ENCODE assay signal across 8 cellular contexts in the genomic region with DNA sequence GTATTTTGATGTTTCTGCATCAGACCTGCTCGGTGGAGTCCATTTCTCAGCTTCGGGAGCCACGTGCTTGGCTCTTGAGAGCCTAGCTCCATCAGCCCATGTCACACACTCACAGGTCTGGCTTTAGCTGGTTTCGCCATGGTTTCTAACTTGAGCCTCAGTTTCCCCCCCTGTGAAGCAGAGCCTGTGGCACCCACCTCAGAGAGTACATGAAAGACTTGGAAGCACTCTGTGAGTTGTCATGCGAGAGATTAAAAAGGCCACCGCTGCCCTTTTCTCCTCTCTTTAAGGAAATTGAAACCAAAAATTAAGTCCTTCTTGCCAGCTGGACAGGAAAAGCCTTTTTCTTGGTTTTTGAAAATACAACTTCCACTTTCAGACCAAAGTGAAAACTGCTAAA. TPM values are rescaled to one million over a fixed set of nuclear protein-coding genes. Genes with fewer than 3 reads are reported as not detected.
A peak's percentile ranks its signal among the peaks of the same experiment; 100 is the strongest.
DNase-seq lines count a peak whose midpoint lies in the region; ATAC-seq and TF ChIP-seq lines count a peak whose summit lies in the region.

No MANE protein-coding gene starts in this region.

- TF ChIP-seq CTCF in progenitor cell of endocrine pancreas (IDR thresholded peaks at IDR 0.05; ENCODE audit: unreplicated experiment) = no peak

- no peaks in the 10 kb centered on the region for H3K9me3 ChIP-seq in skeletal muscle tissue (ENCODE audit: control insufficient read depth in 3 of 3, low read length in 3 of 3)

- peak overlapping the region; percentile 46 for H3K4me3 Mint-ChIP-seq in stimulated activated naive CD8-positive, alpha-beta T cell treated with anti-CD3 and anti-CD28 coated beads, Interleukin-15, Interleukin-2, amounts not matched to agents 100 ng/mL and 50 ng/mL, for 24 hours
- peak overlapping the region; percentile 68 for H3K4me3 Mint-ChIP-seq in dendritic cell treated with granulocyte-macrophage colony-stimulating factor and Interleukin-4, amounts not matched to agents 40 ng/mL and 50 ng/mL, for 4 days
- H3K4me3 Mint-ChIP-seq in progenitor cell of endocrine pancreas (ENCODE audit: low read depth) = no peak overlapping the region

- peak overlapping the region; percentile 48 for H3K27ac ChIP-seq in skeletal muscle tissue (ENCODE audit: low read depth, low read length)

- no peak for ATAC-seq in stimulated activated naive CD8-positive, alpha-beta T cell treated with anti-CD3 and anti-CD28 coated beads, Interleukin-15, Interleukin-2, amounts not matched to agents 100 U/mL and 50 U/mL, for 24 hours
- peak; percentile 44 for ATAC-seq in HG03460 (IDR thresholded peaks at IDR 0.05; ENCODE audit: unreplicated experiment)

- peak overlapping the region in 2 of 3 donors; percentile 23 to 40 for H3K9ac ChIP-seq in skeletal muscle tissue (ENCODE audit: low read depth in 1 of 3, low read length in 3 of 3)

- H3K4me1 Mint-ChIP-seq in stimulated activated naive CD8-positive, alpha-beta T cell treated with anti-CD3 and anti-CD28 coated beads, Interleukin-15, Interleukin-2, amounts not matched to agents 100 ng/mL and 50 ng/mL, for 24 hours (ENCODE audit: low read depth) = peaks cover 97% of the 10 kb centered on the region
- H3K4me1 Mint-ChIP-seq in dendritic cell treated with granulocyte-macrophage colony-stimulating factor and Interleukin-4, amounts not matched to agents 40 ng/mL and 50 ng/mL, for 4 days (ENCODE audit: low read depth) = peaks cover 79% of the 10 kb centered on the region
- peaks cover 32% of the 10 kb centered on the region for H3K4me1 Mint-ChIP-seq in progenitor cell of endocrine pancreas (ENCODE audit: low read depth)

- no peak for DNase-seq in stimulated activated naive CD8-positive, alpha-beta T cell treated with anti-CD3 and anti-CD28 coated beads, Interleukin-15, Interleukin-2, amounts not matched to agents 100 U/mL and 50 U/mL, for 24 hours
- DNase-seq in SW480 (ENCODE audit: low spot score) (no peak), progenitor cell of endocrine pancreas (ENCODE audit: low spot score, unreplicated experiment) (no peak), HT-29 (ENCODE audit: low spot score) (no peak)

- peak overlapping the region; percentile 52 to 64 (median 54) for H3K4me3 ChIP-seq in skeletal muscle tissue (ENCODE audit: low read length in 3 of 3)

- no peaks in the 10 kb centered on the region for H3K27me3 Mint-ChIP-seq in stimulated activated naive CD8-positive, alpha-beta T cell treated with anti-CD3 and anti-CD28 coated beads, Interleukin-15, Interleukin-2, amounts not matched to agents 100 ng/mL and 50 ng/mL, for 24 hours
- H3K27me3 Mint-ChIP-seq in dendritic cell treated with granulocyte-macrophage colony-stimulating factor and Interleukin-4, amounts not matched to agents 40 ng/mL and 50 ng/mL, for 4 days = no peaks in the 10 kb centered on the region
- no peaks in the 10 kb centered on the region for H3K27me3 Mint-ChIP-seq in progenitor cell of endocrine pancreas

- H3K36me3 Mint-ChIP-seq in stimulated activated naive CD8-positive, alpha-beta T cell treated with anti-CD3 and anti-CD28 coated beads, Interleukin-15, Interleukin-2, amounts not matched to agents 100 ng/mL and 50 ng/mL, for 24 hours (ENCODE audit: low read depth) = peaks cover 63% of the 10 kb centered on the region
- peaks cover 68% of the 10 kb centered on the region for H3K36me3 Mint-ChIP-seq in dendritic cell treated with granulocyte-macrophage colony-stimulating factor and Interleukin-4, amounts not matched to agents 40 ng/mL and 50 ng/mL, for 4 days (ENCODE audit: low read depth)
- no peaks in the 10 kb centered on the region for H3K36me3 Mint-ChIP-seq in progenitor cell of endocrine pancreas (ENCODE audit: insufficient read depth)

- peak overlapping the region; percentile 69 for H3K27ac Mint-ChIP-seq in stimulated activated naive CD8-positive, alpha-beta T cell treated with anti-CD3 and anti-CD28 coated beads, Interleukin-15, Interleukin-2, amounts not matched to agents 100 ng/mL and 50 ng/mL, for 24 hours
- peak overlapping the region; percentile 81 for H3K27ac Mint-ChIP-seq in dendritic cell treated with granulocyte-macrophage colony-stimulating factor and Interleukin-4, amounts not matched to agents 40 ng/mL and 50 ng/mL, for 4 days
- no peak overlapping the region for H3K27ac Mint-ChIP-seq in progenitor cell of endocrine pancreas

- H3K36me3 ChIP-seq in skeletal muscle tissue (ENCODE audit: control insufficient read depth in 3 of 3, insufficient read depth in 3 of 3, low read length in 3 of 3) = peaks cover 0 to 4% (median 3%) of the 10 kb centered on the region in 3 donors

- H3K9me3 Mint-ChIP-seq in stimulated activated naive CD8-positive, alpha-beta T cell treated with anti-CD3 and anti-CD28 coated beads, Interleukin-15, Interleukin-2, amounts not matched to agents 100 ng/mL and 50 ng/mL, for 24 hours = no peaks in the 10 kb centered on the region
- no peaks in the 10 kb centered on the region for H3K9me3 Mint-ChIP-seq in dendritic cell treated with granulocyte-macrophage colony-stimulating factor and Interleukin-4, amounts not matched to agents 40 ng/mL and 50 ng/mL, for 4 days
- H3K9me3 Mint-ChIP-seq in progenitor cell of endocrine pancreas (ENCODE audit: low read depth) = no peaks in the 10 kb centered on the region

- no peaks in the 10 kb centered on the region for H3K27me3 ChIP-seq in skeletal muscle tissue (ENCODE audit: control insufficient read depth in 3 of 3, insufficient read depth in 3 of 3, low read length in 3 of 3)

- H3K4me1 ChIP-seq in skeletal muscle tissue (ENCODE audit: control insufficient read depth in 3 of 3, insufficient read depth in 3 of 3, low read length in 3 of 3) = peaks cover 62 to 84% (median 71%) of the 10 kb centered on the region in 3 donors

- intact Hi-C loops in dendritic cell treated with granulocyte-macrophage colony-stimulating factor and Interleukin-4, amounts not matched to agents 40 ng/mL and 50 ng/mL, for 4 days (cut with micrococcal nuclease) = no loop called here

RNA-seq across cellular contexts. Expression of a gene that starts 8.8 kb away (rescaled TPM):
- 15.1 TPM for total RNA-seq in skeletal muscle tissue
- 30.0 and 31.8 TPM in 2 replicates for total RNA-seq in progenitor cell of endocrine pancreas
- total RNA-seq in HT-29 (2014; rRNA removed; shearing (Covaris generic)) = 31.6 and 36.5 TPM in 2 replicates
